2 cellular contexts compared by ENCODE assay signal in genomic region chr5:10624244-10624643, GRCh38.
TF ChIP-seq lines count a peak whose summit lies in the region.

No MANE protein-coding gene starts in this region.

TF ChIP-seq in HepG2, 621 proteins besides CTCF, POLR2A, EP300 and RAD21:
- TF ChIP-seq RBM39 (IDR thresholded peaks at IDR 0.05; ENCODE audit: low read depth, low read length, poor library complexity, severe bottlenecking) (no peak), ZNF33B (CRISPR knock-in tag; IDR thresholded peaks at IDR 0.05) (no peak), ZNF441 (CRISPR knock-in tag; IDR thresholded peaks at IDR 0.05; ENCODE audit: borderline replicate concordance) (no peak), E2F5 (CRISPR knock-in tag; conservative IDR thresholded peaks at IDR 0.05) (no peak), ZNF781 (CRISPR knock-in tag; IDR thresholded peaks at IDR 0.05; ENCODE audit: borderline replicate concordance, not compliant biosample characterization) (no peak)

TF ChIP-seq in WTC11, 78 proteins besides CTCF, POLR2A, EP300 and RAD21:
- TF ChIP-seq IRF2 (CRISPR knock-in tag; IDR thresholded peaks at IDR 0.05; ENCODE audit: borderline replicate concordance, low read depth): no peak
- TF ChIP-seq NFATC4 (CRISPR knock-in tag; IDR thresholded peaks at IDR 0.05): no peak
- no peak for TF ChIP-seq ERG (CRISPR knock-in tag; IDR thresholded peaks at IDR 0.05)
- TF ChIP-seq NR1H2 (CRISPR knock-in tag; IDR thresholded peaks at IDR 0.05): no peak
- TF ChIP-seq ATF1 (CRISPR knock-in tag; IDR thresholded peaks at IDR 0.05): no peak
